Comparison of ENCODE assay signal across 1 cellular context in the genomic region with DNA sequence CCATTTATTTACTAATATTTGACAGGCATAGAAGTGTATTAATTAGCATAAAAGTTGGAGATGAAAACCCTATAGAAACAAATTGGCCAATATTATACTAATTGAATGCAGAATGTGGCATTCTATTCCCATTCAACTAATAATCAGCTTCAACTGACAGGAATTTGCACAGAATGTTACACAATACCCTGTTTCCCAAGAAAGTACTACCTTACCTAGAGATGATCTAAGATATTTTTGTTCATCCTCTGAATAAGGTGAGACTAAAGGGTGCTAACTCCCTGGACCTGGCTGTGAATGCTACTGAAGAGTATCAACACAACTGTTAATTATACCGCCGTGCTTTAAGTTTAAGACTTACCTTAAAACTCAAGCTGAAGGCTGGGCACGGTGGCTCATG.
TF ChIP-seq lines count a peak whose summit lies in the region.

No MANE protein-coding gene starts in this region.

TF ChIP-seq in HepG2, 621 proteins besides CTCF, POLR2A, EP300 and RAD21:
- TF ChIP-seq CEBPB (IDR thresholded peaks at IDR 0.05; ENCODE audit: borderline replicate concordance, low read depth, low read length) (peak; percentile 73), ZSCAN21 (CRISPR knock-in tag; IDR thresholded peaks at IDR 0.05; ENCODE audit: borderline replicate concordance) (no peak), CEBPG (CRISPR knock-in tag; IDR thresholded peaks at IDR 0.05) (0 out of 2 replicates have a peak, but pooled peaks have one; percentile 4)
